23 cellular contexts compared by ENCODE assay signal in genomic region chr11:73137942-73138274, GRCh38. TPM values are rescaled to one million over a fixed set of nuclear protein-coding genes. Genes with fewer than 3 reads are reported as not detected.
DNase-seq lines count a peak whose midpoint lies in the region; ATAC-seq and TF ChIP-seq lines count a peak whose summit lies in the region.
"Had no signal": no experiment of that assay in that cellular context is flagged by ENCODE, and none has a peak within 500 bp of the region (broad histone marks: within the 10 kb centered on the region; RNA-seq: fewer than 3 reads in every experiment).

No MANE protein-coding gene starts in this region.

- H3K18ac ChIP-seq in mesenchymal stem cell (ENCODE audit: low read depth in 1 of 2, low read length in 2 of 2) = no peak overlapping the region

- peaks cover 53% of the 10 kb centered on the region for H3K4me1 Mint-ChIP-seq in stimulated activated naive CD8-positive, alpha-beta T cell treated with anti-CD3 and anti-CD28 coated beads, Interleukin-15, Interleukin-2, amounts not matched to agents 100 ng/mL and 50 ng/mL, for 24 hours (ENCODE audit: low read depth)
- H3K4me1 Mint-ChIP-seq in stimulated activated naive CD8-positive, alpha-beta T cell treated with anti-CD3 and anti-CD28 coated beads, Interleukin-15, amount 100 ng/mL, for 72 hours = peaks cover 44% of the 10 kb centered on the region

- no peak overlapping the region for H3K23ac ChIP-seq in mesenchymal stem cell (ENCODE audit: low read length in 2 of 2)

- H4K20me1 ChIP-seq in OCI-LY1 (ENCODE audit: insufficient read depth, low read length) = no peaks in the 10 kb centered on the region

- H2BK15ac ChIP-seq in mesenchymal stem cell (ENCODE audit: low read depth, poor library complexity, severe bottlenecking) = no peak overlapping the region

- peak overlapping the region; percentile 40; the same call in 1 of the 2 replicates for H3K4me2 ChIP-seq in OCI-LY1 (ENCODE audit: low read length)
- no peak overlapping the region for H3K4me2 ChIP-seq in mesenchymal stem cell (ENCODE audit: low read length, poor library complexity, severe bottlenecking)

- H3K4me3 Mint-ChIP-seq in stimulated activated naive CD8-positive, alpha-beta T cell treated with anti-CD3 and anti-CD28 coated beads, Interleukin-15, Interleukin-2, amounts not matched to agents 100 ng/mL and 50 ng/mL, for 24 hours = peak overlapping the region; percentile 38
- no peak overlapping the region for H3K4me3 Mint-ChIP-seq in stimulated activated naive CD8-positive, alpha-beta T cell treated with anti-CD3 and anti-CD28 coated beads, Interleukin-15, amount 100 ng/mL, for 72 hours

- no peak overlapping the region for H4K8ac ChIP-seq in mesenchymal stem cell (ENCODE audit: low read length)

- no peak overlapping the region for H3K4ac ChIP-seq in mesenchymal stem cell (ENCODE audit: low read depth in 1 of 2, low read length in 2 of 2)

- H3K36me3 ChIP-seq in OCI-LY1 (ENCODE audit: insufficient read depth, low read length) (peaks cover 70% of the 10 kb centered on the region), mesenchymal stem cell (ENCODE audit: control insufficient read depth in 1 of 2, insufficient read depth in 2 of 2, low read depth in 1 of 2, low read length in 2 of 2) (peaks cover 3 to 19% of the 10 kb centered on the region in 2 experiments)
- H3K36me3 ChIP-seq: gastrocnemius medialis, ovary had no signal

- DNase-seq in stimulated activated naive CD8-positive, alpha-beta T cell treated with anti-CD3 and anti-CD28 coated beads, Interleukin-15, amount 100 ng/mL, for 72 hours = no peak
- DNase-seq in coronary artery (ENCODE audit: low spot score) (no peak), NCI-H2227 (lab: John Stamatoyannopoulos, UW; ENCODE audit: unreplicated experiment) (no peak), mesenchymal stem cell (no peak), NCI-H1694 treated with DMSO at 0.1 percent for 48 hours (lab: John Stamatoyannopoulos, UW) (no peak)
- DNase-seq: activated CD8-positive, alpha-beta memory T cell treated with anti-CD3 and anti-CD28 coated beads, Interleukin-2, amount 50 U/mL, for 48 hours; activated gamma-delta T cell; amygdala; caudate nucleus; CD8-positive, alpha-beta memory T cell; gastrocnemius medialis; H7; kidney; NCI-H1436 treated with DMSO at 0.1 percent for 48 hours; NCI-H2171 treated with DMSO at 0.1 percent for 48 hours; ovary; SIG-M5 had no signal

- no peak overlapping the region for H2AK5ac ChIP-seq in mesenchymal stem cell (ENCODE audit: low read length, severe bottlenecking)

- H3K27ac ChIP-seq in OCI-LY1 (ENCODE audit: low read depth, low read length, poor library complexity, severe bottlenecking) (peak overlapping the region; percentile 7), coronary artery (no peak overlapping the region), mesenchymal stem cell (ENCODE audit: low read length, poor library complexity, severe bottlenecking) (no peak overlapping the region)
- H3K27ac ChIP-seq: ovary, thoracic aorta had no signal

- peaks cover 36% of the 10 kb centered on the region for H3K36me3 Mint-ChIP-seq in stimulated activated naive CD8-positive, alpha-beta T cell treated with anti-CD3 and anti-CD28 coated beads, Interleukin-15, Interleukin-2, amounts not matched to agents 100 ng/mL and 50 ng/mL, for 24 hours (ENCODE audit: low read depth)

- H3K9me2 ChIP-seq in OCI-LY1 (ENCODE audit: low read depth, low read length) = no peaks in the 10 kb centered on the region

- H2BK12ac ChIP-seq in mesenchymal stem cell (ENCODE audit: low read length in 2 of 2) = no peak overlapping the region

- H3K14ac ChIP-seq in mesenchymal stem cell (ENCODE audit: low read length in 2 of 2) = no peak overlapping the region

- no peak overlapping the region for H2BK120ac ChIP-seq in mesenchymal stem cell (ENCODE audit: low read depth, low read length)

- H3K9ac ChIP-seq in OCI-LY1 (ENCODE audit: low read length) = no peak overlapping the region
- H3K9ac ChIP-seq in mesenchymal stem cell (ENCODE audit: low read length) = no peak overlapping the region

- H3K4me1 ChIP-seq in OCI-LY1 (ENCODE audit: insufficient read depth, low read length, severe bottlenecking) (peaks cover 37% of the 10 kb centered on the region), mesenchymal stem cell (ENCODE audit: control insufficient read depth, insufficient read depth, low read depth, low read length) (peaks cover 2% of the 10 kb centered on the region)

- no peak overlapping the region for H2BK5ac ChIP-seq in mesenchymal stem cell (ENCODE audit: low read depth, low read length, poor library complexity, severe bottlenecking)

- ATAC-seq in stimulated activated naive CD8-positive, alpha-beta T cell treated with anti-CD3 and anti-CD28 coated beads, Interleukin-15, amount 100 ng/mL, for 72 hours = no peak
- ATAC-seq in HG03196 (IDR thresholded peaks at IDR 0.05; ENCODE audit: unreplicated experiment) = no peak
- ATAC-seq: gastrocnemius medialis had no signal

- no peak overlapping the region for H4K91ac ChIP-seq in mesenchymal stem cell (ENCODE audit: low read length)

- H3F3A ChIP-seq in OCI-LY1 (ENCODE audit: insufficient read depth, low read length) = no peaks in the 10 kb centered on the region

- H3K79me1 ChIP-seq in mesenchymal stem cell (replicated peaks; ENCODE audit: low read length, poor library complexity, severe bottlenecking) = peaks cover 18% of the 10 kb centered on the region

- TF ChIP-seq CTCF in OCI-LY1 (IDR thresholded peaks at IDR 0.05; ENCODE audit: low read length) = no peak
- no peak for TF ChIP-seq CTCF in coronary artery (IDR thresholded peaks at IDR 0.05)

- no peaks in the 10 kb centered on the region for H3K9me3 Mint-ChIP-seq in stimulated activated naive CD8-positive, alpha-beta T cell treated with anti-CD3 and anti-CD28 coated beads, Interleukin-15, Interleukin-2, amounts not matched to agents 100 ng/mL and 50 ng/mL, for 24 hours
- H3K9me3 Mint-ChIP-seq in stimulated activated naive CD8-positive, alpha-beta T cell treated with anti-CD3 and anti-CD28 coated beads, Interleukin-15, amount 100 ng/mL, for 72 hours = no peaks in the 10 kb centered on the region

- no peaks in the 10 kb centered on the region for H3K27me3 ChIP-seq in OCI-LY1 (ENCODE audit: insufficient read depth, low read length)
- no peaks in the 10 kb centered on the region for H3K27me3 ChIP-seq in mesenchymal stem cell (ENCODE audit: control insufficient read depth in 1 of 2, insufficient read depth in 1 of 2, low read length in 2 of 2)
- H3K27me3 ChIP-seq: gastrocnemius medialis, ovary, right atrium auricular region had no signal

- H2AFZ ChIP-seq in OCI-LY1 (ENCODE audit: low read length) (no peak overlapping the region), mesenchymal stem cell (ENCODE audit: low read depth, low read length) (no peak overlapping the region)

- H3K27ac Mint-ChIP-seq in stimulated activated naive CD8-positive, alpha-beta T cell treated with anti-CD3 and anti-CD28 coated beads, Interleukin-15, Interleukin-2, amounts not matched to agents 100 ng/mL and 50 ng/mL, for 24 hours = no peak overlapping the region
- no peak overlapping the region for H3K27ac Mint-ChIP-seq in stimulated activated naive CD8-positive, alpha-beta T cell treated with anti-CD3 and anti-CD28 coated beads, Interleukin-15, amount 100 ng/mL, for 72 hours

- peaks cover 83% of the 10 kb centered on the region for H3K79me2 ChIP-seq in OCI-LY1 (ENCODE audit: insufficient read depth, low read length)

- no peak overlapping the region for H3K4me3 ChIP-seq in OCI-LY1 (ENCODE audit: low read depth, low read length, poor library complexity, severe bottlenecking)
- peak overlapping the region; percentile 0 for H3K4me3 ChIP-seq in coronary artery
- no peak overlapping the region for H3K4me3 ChIP-seq in mesenchymal stem cell (ENCODE audit: insufficient read depth in 1 of 2, low read depth in 1 of 2, low read length in 2 of 2)
- H3K4me3 ChIP-seq: gastrocnemius medialis, lung, ovary, right atrium auricular region, thoracic aorta had no signal

- H3K9me3 ChIP-seq in OCI-LY1 (ENCODE audit: low read length) = 0 out of 2 replicates have a peak, but pooled peaks cover 4% of the 10 kb centered on the region
- no peaks in the 10 kb centered on the region for H3K9me3 ChIP-seq in mesenchymal stem cell (ENCODE audit: control insufficient read depth, low read length)
- H3K9me3 ChIP-seq: gastrocnemius medialis, ovary, right atrium auricular region, thoracic aorta had no signal

- H3K27me3 Mint-ChIP-seq in stimulated activated naive CD8-positive, alpha-beta T cell treated with anti-CD3 and anti-CD28 coated beads, Interleukin-15, Interleukin-2, amounts not matched to agents 100 ng/mL and 50 ng/mL, for 24 hours = no peaks in the 10 kb centered on the region
- no peaks in the 10 kb centered on the region for H3K27me3 Mint-ChIP-seq in stimulated activated naive CD8-positive, alpha-beta T cell treated with anti-CD3 and anti-CD28 coated beads, Interleukin-15, amount 100 ng/mL, for 72 hours

RNA-seq across cellular contexts. Expression of gene FCHSD2, which starts 4.2 kb away (rescaled TPM):
- 12.8 TPM for polyA plus RNA-seq in mesenchymal stem cell (2013, experiment 1 of 2)
- polyA plus RNA-seq in mesenchymal stem cell (2013, experiment 2 of 2) = 11.6 TPM
